ENCODE assay signal across 19 cellular contexts in the genomic region with DNA sequence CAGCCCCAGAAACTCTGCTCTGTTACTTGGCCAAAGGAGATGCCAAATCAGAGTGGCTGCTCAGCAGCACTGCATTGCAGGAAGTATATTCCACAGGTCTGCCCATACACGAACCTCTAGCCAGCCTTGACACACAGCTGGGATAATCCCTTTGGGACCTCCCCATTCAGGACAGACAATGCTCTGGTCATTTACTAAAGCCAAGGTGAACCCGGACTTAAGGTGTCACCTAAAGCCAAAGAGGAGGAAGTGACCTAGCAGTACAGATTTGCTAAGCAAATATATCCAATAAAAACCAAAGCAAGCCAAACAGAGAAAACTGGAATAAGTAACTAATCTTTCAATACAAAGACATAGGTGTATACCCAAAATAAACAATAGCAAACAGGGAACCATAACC. TPM values are rescaled to one million over a fixed set of nuclear protein-coding genes. Genes with fewer than 3 reads are reported as not detected.
DNase-seq lines count a peak whose midpoint lies in the region; FAIRE-seq and TF ChIP-seq lines count a peak whose summit lies in the region.
"Had no signal": no experiment of that assay in that cellular context is flagged by ENCODE, and none has a peak within 500 bp of the region (broad histone marks: within the 10 kb centered on the region; RNA-seq: fewer than 3 reads in every experiment).

No MANE protein-coding gene starts in this region.

- H3K9me3 ChIP-seq in astrocyte (ENCODE audit: insufficient read depth, low read depth, low read length) (no peaks in the 10 kb centered on the region), prostate gland (no peaks in the 10 kb centered on the region)

- H3K4me3 Mint-ChIP-seq in activated naive CD4-positive, alpha-beta T cell treated with anti-CD3 and anti-CD28 coated beads for 36 hours: no peak overlapping the region
- H3K4me3 Mint-ChIP-seq in activated naive CD4-positive, alpha-beta T cell treated with anti-CD3 and anti-CD28 coated beads, Interleukin-2, amount 10 ng/mL, durations not matched to agents 7 days and 5 days: no peak overlapping the region
- no peak overlapping the region for H3K4me3 Mint-ChIP-seq in astrocyte (ENCODE audit: unreplicated experiment)
- H3K4me3 Mint-ChIP-seq: CD4-positive, alpha-beta T cell had no signal

- H2AFZ ChIP-seq in astrocyte (ENCODE audit: low read depth, low read length): no peak overlapping the region

- no peak overlapping the region for H3K4me3 ChIP-seq in LNCaP clone FGC (ENCODE audit: low read depth, low read length)
- H3K4me3 ChIP-seq in astrocyte (ENCODE audit: insufficient read depth, low read depth, low read length): no peak overlapping the region
- H3K4me3 ChIP-seq in prostate gland: no peak overlapping the region
- H3K4me3 ChIP-seq: GM12878 had no signal

- CTCF ChIA-PET in activated naive CD4-positive, alpha-beta T cell treated with anti-CD3 and anti-CD28 coated beads for 36 hours (lab: Charles Lee): interaction anchor here (0.9 to 1.0 kb wide), 2 partner anchors 17 to 24 kb away, joined by 3 read pairs; no protein-coding TSS in a partner anchor
- CTCF ChIA-PET in activated naive CD4-positive, alpha-beta T cell treated with anti-CD3 and anti-CD28 coated beads, Interleukin-2, amount 10 ng/mL, durations not matched to agents 7 days and 5 days (lab: Charles Lee): no interaction called here

- H3K79me2 ChIP-seq in astrocyte (ENCODE audit: insufficient read depth, low read length): peaks cover 75% of the 10 kb centered on the region

- no peak for DNase-seq in activated naive CD4-positive, alpha-beta T cell treated with anti-CD3 and anti-CD28 coated beads for 36 hours
- no peak for DNase-seq in activated naive CD4-positive, alpha-beta T cell treated with anti-CD3 and anti-CD28 coated beads, Interleukin-2, amount 10 ng/mL, durations not matched to agents 7 days and 5 days
- peak; percentile 75 for DNase-seq in LNCaP clone FGC (ENCODE audit: low read depth)
- DNase-seq in astrocyte (ENCODE audit: low read depth): no peak
- no peak for DNase-seq in prostate gland (ENCODE audit: low spot score)
- DNase-seq in NCI-H226: no peak
- no peak for DNase-seq in HPDE6-E6E7 (ENCODE audit: extremely low spot score)
- no peak for DNase-seq in OCI-M1 (lab: John Stamatoyannopoulos, UW)
- DNase-seq: ACHN; Calu3; CD4-positive, alpha-beta T cell; HCEC 1CT; NCI-H1048; NCI-H2107; NCI-H69; NK-92 treated with Interleukin-12 subunit alpha and Interleukin-12 subunit beta, amount 100 ng/mL, for 24 hours had no signal

- no peak for TF ChIP-seq CTCF in LNCaP clone FGC (IDR thresholded peaks at IDR 0.05; ENCODE audit: control insufficient read depth, extremely low read depth, insufficient read depth)
- no peak for TF ChIP-seq CTCF in astrocyte (IDR thresholded peaks at IDR 0.05; ENCODE audit: insufficient read depth, low read depth, low read length)
- no peak for TF ChIP-seq CTCF in prostate gland (IDR thresholded peaks at IDR 0.05)

- intact Hi-C loops in activated naive CD4-positive, alpha-beta T cell treated with anti-CD3 and anti-CD28 coated beads for 36 hours (cut with micrococcal nuclease): no loop called here
- intact Hi-C loops in prostate gland (cut with DNase I): no loop called here

- H3K4me1 Mint-ChIP-seq in activated naive CD4-positive, alpha-beta T cell treated with anti-CD3 and anti-CD28 coated beads for 36 hours (ENCODE audit: low read depth): peaks cover 11% of the 10 kb centered on the region
- H3K4me1 Mint-ChIP-seq in activated naive CD4-positive, alpha-beta T cell treated with anti-CD3 and anti-CD28 coated beads, Interleukin-2, amount 10 ng/mL, durations not matched to agents 7 days and 5 days: peaks cover 8% of the 10 kb centered on the region
- peaks cover 8% of the 10 kb centered on the region for H3K4me1 Mint-ChIP-seq in astrocyte (ENCODE audit: low read depth, unreplicated experiment)

- no peak overlapping the region for H3K4me2 ChIP-seq in astrocyte (ENCODE audit: low read length)

- peaks cover 9% of the 10 kb centered on the region for H3K9me3 Mint-ChIP-seq in activated naive CD4-positive, alpha-beta T cell treated with anti-CD3 and anti-CD28 coated beads for 36 hours
- peaks cover 6% of the 10 kb centered on the region for H3K9me3 Mint-ChIP-seq in activated naive CD4-positive, alpha-beta T cell treated with anti-CD3 and anti-CD28 coated beads, Interleukin-2, amount 10 ng/mL, durations not matched to agents 7 days and 5 days
- H3K9me3 Mint-ChIP-seq in astrocyte (ENCODE audit: unreplicated experiment): no peaks in the 10 kb centered on the region
- H3K9me3 Mint-ChIP-seq: CD4-positive, alpha-beta T cell had no signal

- FAIRE-seq in astrocyte (lab: Jason Lieb, UNC): no peak
- FAIRE-seq: GM12878 had no signal

- H3K36me3 Mint-ChIP-seq in activated naive CD4-positive, alpha-beta T cell treated with anti-CD3 and anti-CD28 coated beads for 36 hours (ENCODE audit: low read depth): peaks cover 69% of the 10 kb centered on the region
- peaks cover 75% of the 10 kb centered on the region for H3K36me3 Mint-ChIP-seq in activated naive CD4-positive, alpha-beta T cell treated with anti-CD3 and anti-CD28 coated beads, Interleukin-2, amount 10 ng/mL, durations not matched to agents 7 days and 5 days
- peaks cover 41% of the 10 kb centered on the region for H3K36me3 Mint-ChIP-seq in astrocyte (ENCODE audit: low read depth, unreplicated experiment)

- H3K27me3 ChIP-seq in astrocyte (ENCODE audit: insufficient read depth, low read length): no peaks in the 10 kb centered on the region
- no peaks in the 10 kb centered on the region for H3K27me3 ChIP-seq in prostate gland (replicated peaks; ENCODE audit: insufficient read depth)

- H4K20me1 ChIP-seq in astrocyte (ENCODE audit: insufficient read depth, low read length): peaks cover 84% of the 10 kb centered on the region

- peak overlapping the region; percentile 25 for H3K27ac Mint-ChIP-seq in activated naive CD4-positive, alpha-beta T cell treated with anti-CD3 and anti-CD28 coated beads for 36 hours
- H3K27ac Mint-ChIP-seq in activated naive CD4-positive, alpha-beta T cell treated with anti-CD3 and anti-CD28 coated beads, Interleukin-2, amount 10 ng/mL, durations not matched to agents 7 days and 5 days: no peak overlapping the region
- H3K27ac Mint-ChIP-seq in astrocyte (ENCODE audit: unreplicated experiment): peak overlapping the region; percentile 49
- H3K27ac Mint-ChIP-seq: CD4-positive, alpha-beta T cell had no signal

- 67% methylated on average over 2 of the region's 2 CpGs for WGBS in prostate gland

- no peaks in the 10 kb centered on the region for H3K27me3 Mint-ChIP-seq in activated naive CD4-positive, alpha-beta T cell treated with anti-CD3 and anti-CD28 coated beads for 36 hours (ENCODE audit: low read depth)
- no peaks in the 10 kb centered on the region for H3K27me3 Mint-ChIP-seq in activated naive CD4-positive, alpha-beta T cell treated with anti-CD3 and anti-CD28 coated beads, Interleukin-2, amount 10 ng/mL, durations not matched to agents 7 days and 5 days
- no peaks in the 10 kb centered on the region for H3K27me3 Mint-ChIP-seq in astrocyte (ENCODE audit: low read depth, unreplicated experiment)
- H3K27me3 Mint-ChIP-seq: CD4-positive, alpha-beta T cell had no signal

- H3K36me3 ChIP-seq in astrocyte (ENCODE audit: insufficient read depth, low read length): peaks cover 60% of the 10 kb centered on the region
- peaks cover 15 to 16% of the 10 kb centered on the region in 2 donors for H3K36me3 ChIP-seq in prostate gland

- no peaks in the 10 kb centered on the region for H3K4me1 ChIP-seq in astrocyte (ENCODE audit: insufficient read depth, low read length)
- H3K4me1 ChIP-seq in prostate gland (replicated peaks): no peaks in the 10 kb centered on the region

- no peak for TF ChIP-seq POLR2A in prostate gland (IDR thresholded peaks at IDR 0.05)

- H3K9ac ChIP-seq in astrocyte (ENCODE audit: low read length): no peak overlapping the region

- H3K27ac ChIP-seq in astrocyte (ENCODE audit: low read depth, low read length) (no peak overlapping the region), prostate gland (peak overlapping the region; percentile 13 to 23)
- H3K27ac ChIP-seq: RWPE1 had no signal

RNA-seq across cellular contexts. Expression of a gene that starts 27.7 kb away (rescaled TPM):
- 100 to 1,000 TPM in 1 of 2 experiments, 10 to 100 TPM in 1; 97.8 to 101 TPM for total RNA-seq in activated naive CD4-positive, alpha-beta T cell treated with anti-CD3 and anti-CD28 coated beads for 36 hours
- total RNA-seq in astrocyte: 281 and 305 TPM in 2 replicates
- 100 to 1,000 TPM; 123 to 129 TPM for total RNA-seq in prostate gland

RNA-seq across cellular contexts. Expression of a gene that starts 27.8 kb away (rescaled TPM):
- 10 to 100 TPM; 27.4 to 29.4 TPM for total RNA-seq in activated naive CD4-positive, alpha-beta T cell treated with anti-CD3 and anti-CD28 coated beads for 36 hours
- total RNA-seq in astrocyte (171 and 187 TPM in 2 replicates), prostate gland (100 to 1,000 TPM in 1 of 2 donors, 10 to 100 TPM in 1; 81.2 to 117 TPM)

RNA-seq across cellular contexts. Expression of a gene that starts 30.4 kb away (rescaled TPM):
- 10 to 100 TPM; 58.3 to 65.4 TPM for total RNA-seq in activated naive CD4-positive, alpha-beta T cell treated with anti-CD3 and anti-CD28 coated beads for 36 hours
- total RNA-seq in astrocyte: 59.2 and 64.2 TPM in 2 replicates
- 10 to 100 TPM; 49.6 to 61.0 TPM for total RNA-seq in prostate gland

RNA-seq across cellular contexts. Expression of a gene that starts 51.5 kb away (rescaled TPM):
- under 1 TPM in 1 of 2 experiments, not detected in 1; 0.07 TPM for total RNA-seq in activated naive CD4-positive, alpha-beta T cell treated with anti-CD3 and anti-CD28 coated beads for 36 hours
- total RNA-seq in astrocyte: 0.55 and 0.70 TPM in 2 replicates
- total RNA-seq in prostate gland: not detected
- total RNA-seq: G401 had no signal

RNA-seq across cellular contexts. Expression of a gene that starts 53.0 kb away (rescaled TPM):
- 100 to 1,000 TPM; 218 to 226 TPM for total RNA-seq in activated naive CD4-positive, alpha-beta T cell treated with anti-CD3 and anti-CD28 coated beads for 36 hours
- total RNA-seq in astrocyte (107 and 127 TPM in 2 replicates), prostate gland (100 to 1,000 TPM; 133 to 172 TPM)
